ENCODE assay signal across 1 cellular context in genomic region chr6:167341665-167342655, GRCh38.
TF ChIP-seq lines count a peak whose summit lies in the region.

No MANE protein-coding gene starts in this region.

TF ChIP-seq in HepG2, 621 proteins besides CTCF, POLR2A, EP300 and RAD21 (continued from another document and continues in another):
- TF ChIP-seq ZNF513 (CRISPR knock-in tag; conservative IDR thresholded peaks at IDR 0.05) (no peak), NFKBIZ (CRISPR knock-in tag; IDR thresholded peaks at IDR 0.05) (peak; percentile 98), ZNF816 (CRISPR knock-in tag; IDR thresholded peaks at IDR 0.05; ENCODE audit: borderline replicate concordance) (peak; percentile 83; the same call in 1 of the 2 replicates), HNF1A (IDR thresholded peaks at IDR 0.05; ENCODE audit: low read depth) (peak; percentile 86), HNF1A (CRISPR knock-in tag; IDR thresholded peaks at IDR 0.05; ENCODE audit: borderline replicate concordance) (peak; percentile 88; the same call in 1 of the 2 replicates), TBX2 (CRISPR knock-in tag; IDR thresholded peaks at IDR 0.05; ENCODE audit: borderline replicate concordance) (peak; percentile 100), NFYB (CRISPR knock-in tag; IDR thresholded peaks at IDR 0.05) (no peak), MYNN (CRISPR knock-in tag; IDR thresholded peaks at IDR 0.05; ENCODE audit: low read depth) (no peak), TMF1 (CRISPR knock-in tag; IDR thresholded peaks at IDR 0.05; ENCODE audit: low read depth) (no peak), ZFAT (CRISPR knock-in tag; conservative IDR thresholded peaks at IDR 0.05) (no peak), ZSCAN9 (CRISPR knock-in tag; IDR thresholded peaks at IDR 0.05; ENCODE audit: borderline replicate concordance) (peak; percentile 98; the same call in 1 of the 2 replicates), NFIC (IDR thresholded peaks at IDR 0.05; ENCODE audit: low read length) (peak; percentile 99), ZNF263 (CRISPR knock-in tag; IDR thresholded peaks at IDR 0.05) (0 out of 2 replicates have a peak, but pooled peaks have one; percentile 23), SKIL (CRISPR knock-in tag; IDR thresholded peaks at IDR 0.05; ENCODE audit: borderline replicate concordance) (peak; percentile 89), ZNF724P (CRISPR knock-in tag; IDR thresholded peaks at IDR 0.05; ENCODE audit: borderline replicate concordance) (no peak), ESRRA (CRISPR knock-in tag; IDR thresholded peaks at IDR 0.05; ENCODE audit: low read depth) (peak; percentile 90), ZNF839 (CRISPR knock-in tag; IDR thresholded peaks at IDR 0.05; ENCODE audit: borderline replicate concordance) (no peak), SMC3 (IDR thresholded peaks at IDR 0.05; ENCODE audit: low read length) (peak; percentile 57), KMT2A (CRISPR knock-in tag; IDR thresholded peaks at IDR 0.05) (peak; percentile 71; the same call in 1 of the 2 replicates), EED (CRISPR knock-in tag; IDR thresholded peaks at IDR 0.05) (no peak), ZBTB14 (CRISPR knock-in tag; IDR thresholded peaks at IDR 0.05) (no peak), ZBTB26 (CRISPR knock-in tag; IDR thresholded peaks at IDR 0.05; ENCODE audit: borderline replicate concordance) (peak; percentile 60; the same call in 1 of the 2 replicates), MBNL3 (CRISPR knock-in tag; conservative IDR thresholded peaks at IDR 0.05) (no peak), SMAD3 (CRISPR knock-in tag; IDR thresholded peaks at IDR 0.05) (peak; percentile 99), ZBTB37 (CRISPR knock-in tag; IDR thresholded peaks at IDR 0.05) (peak; percentile 77), RFXANK (CRISPR knock-in tag; IDR thresholded peaks at IDR 0.05) (peak; percentile 76; the same call in 1 of the 2 replicates), ZMYM4 (CRISPR knock-in tag; IDR thresholded peaks at IDR 0.05) (peak; percentile 89), BCL3 (CRISPR knock-in tag; IDR thresholded peaks at IDR 0.05) (0 out of 2 replicates have a peak, but pooled peaks have one; percentile 27), PBX2 (CRISPR knock-in tag; IDR thresholded peaks at IDR 0.05) (peak; percentile 74), PTBP1 (IDR thresholded peaks at IDR 0.05; ENCODE audit: low read depth, low read length, poor library complexity, severe bottlenecking) (no peak), ZMYM2 (CRISPR knock-in tag; IDR thresholded peaks at IDR 0.05) (0 out of 2 replicates have a peak, but pooled peaks have one; percentile 56), ZNF44 (CRISPR knock-in tag; IDR thresholded peaks at IDR 0.05) (peak; percentile 72; the same call in 1 of the 2 replicates), YEATS2 (CRISPR knock-in tag; IDR thresholded peaks at IDR 0.05; ENCODE audit: borderline replicate concordance) (peak; percentile 71; the same call in 1 of the 2 replicates), ZEB1 (IDR thresholded peaks at IDR 0.05; ENCODE audit: insufficient replicate concordance, low read depth) (peak; percentile 88), SUZ12 (IDR thresholded peaks at IDR 0.05; ENCODE audit: low read depth, low read length) (no peak), ZNF772 (CRISPR knock-in tag; IDR thresholded peaks at IDR 0.05) (peak; percentile 81; the same call in 1 of the 2 replicates), ZNF530 (CRISPR knock-in tag; IDR thresholded peaks at IDR 0.05; ENCODE audit: low read depth) (no peak), ZNF883 (CRISPR knock-in tag; IDR thresholded peaks at IDR 0.05; ENCODE audit: not compliant biosample characterization) (no peak), IRF9 (CRISPR knock-in tag; IDR thresholded peaks at IDR 0.05; ENCODE audit: borderline replicate concordance) (0 out of 2 replicates have a peak, but pooled peaks have one; percentile 2), ZMAT3 (CRISPR knock-in tag; conservative IDR thresholded peaks at IDR 0.05) (peak; percentile 75; the same call in 1 of the 2 replicates), ZNF781 (CRISPR knock-in tag; IDR thresholded peaks at IDR 0.05; ENCODE audit: borderline replicate concordance, not compliant biosample characterization) (peak; percentile 80)
